In genomic region chr18:45228989-45229388, GRCh38 we compare ENCODE assay signal across 27 cellular contexts.
"Had no signal": no experiment of that assay in that cellular context is flagged by ENCODE, and none has a peak within 500 bp of the region (broad histone marks: within the 10 kb centered on the region; RNA-seq: fewer than 3 reads in every experiment).

No MANE protein-coding gene starts in this region.

- H3K9ac ChIP-seq: KMS-11 had no signal

- H3K4me2 ChIP-seq: KMS-11 had no signal

- H3K27ac ChIP-seq: adrenal gland, cardiac muscle cell, colonic mucosa, KMS-11, Peyer's patch, SJSA1 had no signal

- DNase-seq: activated CD4-positive, alpha-beta T cell treated with anti-CD3 and anti-CD28 coated beads, Interleukin-2, amount 10 ng/mL, durations not matched to agents 24 days and 14 days; activated CD4-positive, alpha-beta T cell treated with anti-CD3 and anti-CD28 coated beads, Interleukin-2, amount 50 U/mL, for 4 hours; activated CD8-positive, alpha-beta T cell treated with anti-CD3 and anti-CD28 coated beads for 36 hours; activated gamma-delta T cell treated with Interleukin-2 at 50 U/mL for 16 hours; activated naive CD4-positive, alpha-beta T cell treated with anti-CD3 and anti-CD28 coated beads for 36 hours; activated T-cell treated with anti-CD3 and anti-CD28 coated beads, Interleukin-2, amount 50 U/mL, for 24 hours; adrenal gland; anterior cingulate cortex; colonic mucosa; MM.1S; MV-4-11; NCI-H1436 treated with DMSO at 0.1 percent for 48 hours; NCI-H187 treated with DMSO at 0.1 percent for 48 hours; NCI-H2081; NCI-H2227 treated with DMSO at 0.1 percent for 48 hours; NCI-H82; NK-92 treated with Interleukin-12 subunit alpha and Interleukin-12 subunit beta, amount 100 ng/mL, for 24 hours; PC-3; Peyer's patch; RPMI8226; SHP77 treated with DMSO at 0.1 percent for 48 hours had no signal

- H3K4me1 Mint-ChIP-seq: activated CD4-positive, alpha-beta T cell treated with anti-CD3 and anti-CD28 coated beads, Interleukin-2, amount 10 ng/mL, durations not matched to agents 24 days and 14 days; central memory CD8-positive, alpha-beta T cell had no signal

- H3K27me3 Mint-ChIP-seq: activated CD4-positive, alpha-beta T cell treated with anti-CD3 and anti-CD28 coated beads, Interleukin-2, amount 10 ng/mL, durations not matched to agents 24 days and 14 days; activated CD8-positive, alpha-beta T cell treated with anti-CD3 and anti-CD28 coated beads for 36 hours; activated T-cell treated with anti-CD3 and anti-CD28 coated beads, Interleukin-2, amount 50 U/mL, for 24 hours had no signal

- H3K36me3 Mint-ChIP-seq: activated naive CD4-positive, alpha-beta T cell treated with anti-CD3 and anti-CD28 coated beads, Interleukin-2, amount 50 U/mL, for 72 hours had no signal

- H3K4me3 Mint-ChIP-seq: activated CD4-positive, alpha-beta T cell treated with anti-CD3 and anti-CD28 coated beads, Interleukin-2, amount 10 ng/mL, durations not matched to agents 24 days and 14 days; activated CD8-positive, alpha-beta T cell treated with anti-CD3 and anti-CD28 coated beads for 36 hours; activated naive CD4-positive, alpha-beta T cell treated with anti-CD3 and anti-CD28 coated beads for 36 hours; activated T-cell treated with anti-CD3 and anti-CD28 coated beads, Interleukin-2, amount 50 U/mL, for 24 hours; activated T-helper 1 cell treated with anti-CD3 and anti-CD28 coated beads, Interleukin-12 subunit alpha, Interleukin-12 subunit beta, Interleukin-2, Interleukin-4 antibody, amounts not matched to agents 30 ng/mL and 10 ng/mL and 1 ng/mL, durations not matched to agents 14 hours and 24 hours and 36 hours; central memory CD8-positive, alpha-beta T cell had no signal

- H3K27me3 ChIP-seq: adrenal gland, cardiac muscle cell, colonic mucosa, Peyer's patch, SJSA1 had no signal

- H3K4me1 ChIP-seq: adrenal gland, colonic mucosa, Peyer's patch had no signal

- H3K36me3 ChIP-seq: adrenal gland, cardiac muscle cell, colonic mucosa, Peyer's patch, SJSA1 had no signal

- H3K9me3 Mint-ChIP-seq: activated CD4-positive, alpha-beta T cell treated with anti-CD3 and anti-CD28 coated beads, Interleukin-2, amount 10 ng/mL, durations not matched to agents 24 days and 14 days; activated CD8-positive, alpha-beta T cell treated with anti-CD3 and anti-CD28 coated beads for 36 hours; activated naive CD4-positive, alpha-beta T cell treated with anti-CD3 and anti-CD28 coated beads for 36 hours; activated T-cell treated with anti-CD3 and anti-CD28 coated beads, Interleukin-2, amount 50 U/mL, for 24 hours; activated T-helper 1 cell treated with anti-CD3 and anti-CD28 coated beads, Interleukin-12 subunit alpha, Interleukin-12 subunit beta, Interleukin-2, Interleukin-4 antibody, amounts not matched to agents 30 ng/mL and 10 ng/mL and 1 ng/mL, durations not matched to agents 14 hours and 24 hours and 36 hours; central memory CD8-positive, alpha-beta T cell had no signal

- H3K27ac Mint-ChIP-seq: activated CD4-positive, alpha-beta T cell treated with anti-CD3 and anti-CD28 coated beads, Interleukin-2, amount 10 ng/mL, durations not matched to agents 24 days and 14 days; activated CD8-positive, alpha-beta T cell treated with anti-CD3 and anti-CD28 coated beads for 36 hours; activated naive CD4-positive, alpha-beta T cell treated with anti-CD3 and anti-CD28 coated beads for 36 hours; activated naive CD4-positive, alpha-beta T cell treated with anti-CD3 and anti-CD28 coated beads, Interleukin-2, amount 50 U/mL, for 72 hours; activated T-cell treated with anti-CD3 and anti-CD28 coated beads, Interleukin-2, amount 50 U/mL, for 24 hours; activated T-helper 1 cell treated with anti-CD3 and anti-CD28 coated beads, Interleukin-12 subunit alpha, Interleukin-12 subunit beta, Interleukin-2, Interleukin-4 antibody, amounts not matched to agents 30 ng/mL and 10 ng/mL and 1 ng/mL, durations not matched to agents 14 hours and 24 hours and 36 hours had no signal

- H3K9me3 ChIP-seq: adrenal gland, colonic mucosa, Peyer's patch, SJSA1 had no signal

- H3K4me3 ChIP-seq: adrenal gland, cardiac muscle cell, colonic mucosa, Peyer's patch, SJSA1 had no signal

- ATAC-seq: activated CD8-positive, alpha-beta T cell treated with anti-CD3 and anti-CD28 coated beads for 36 hours; activated naive CD4-positive, alpha-beta T cell treated with anti-CD3 and anti-CD28 coated beads, Interleukin-2, amount 50 U/mL, for 72 hours; PC-3 had no signal
